ENCODE assay signal across 1 cellular context in the genomic region with DNA sequence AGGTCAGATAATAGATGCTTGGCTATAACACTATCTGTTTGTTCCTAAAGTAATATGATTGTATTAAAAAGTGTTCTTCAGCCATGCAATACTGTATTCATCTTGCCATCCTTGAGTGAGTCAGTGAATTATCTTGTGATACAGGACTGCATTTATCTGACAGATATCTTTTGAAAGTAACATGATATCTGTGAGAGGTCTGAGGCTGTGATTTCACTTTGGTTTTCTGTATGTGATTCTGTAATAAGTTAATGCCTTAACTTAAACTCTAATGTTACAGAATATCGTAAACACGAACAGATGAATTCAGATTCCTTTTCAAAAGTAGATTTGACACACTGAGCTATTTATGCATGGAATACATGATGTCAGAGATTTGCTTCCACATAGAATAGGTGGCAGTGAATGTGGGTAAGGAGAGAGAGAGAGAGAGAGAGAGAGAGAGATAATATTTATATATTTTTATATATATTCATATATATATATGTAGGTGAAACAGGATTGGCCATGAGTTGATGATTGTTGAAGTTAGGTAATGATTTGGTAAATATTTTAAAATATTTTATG.
TF ChIP-seq lines count a peak whose summit lies in the region.

No MANE protein-coding gene starts in this region.

TF ChIP-seq in H1, 55 proteins besides CTCF, POLR2A, EP300 and RAD21 (continued from another document):
- TF ChIP-seq, protein P1, sequence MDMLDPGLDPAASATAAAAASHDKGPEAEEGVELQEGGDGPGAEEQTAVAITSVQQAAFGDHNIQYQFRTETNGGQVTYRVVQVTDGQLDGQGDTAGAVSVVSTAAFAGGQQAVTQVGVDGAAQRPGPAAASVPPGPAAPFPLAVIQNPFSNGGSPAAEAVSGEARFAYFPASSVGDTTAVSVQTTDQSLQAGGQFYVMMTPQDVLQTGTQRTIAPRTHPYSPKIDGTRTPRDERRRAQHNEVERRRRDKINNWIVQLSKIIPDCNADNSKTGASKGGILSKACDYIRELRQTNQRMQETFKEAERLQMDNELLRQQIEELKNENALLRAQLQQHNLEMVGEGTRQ (IDR thresholded peaks at IDR 0.05; ENCODE audit: low read length), result no peak
